Comparison of ENCODE assay signal across 9 cellular contexts in the genomic region with DNA sequence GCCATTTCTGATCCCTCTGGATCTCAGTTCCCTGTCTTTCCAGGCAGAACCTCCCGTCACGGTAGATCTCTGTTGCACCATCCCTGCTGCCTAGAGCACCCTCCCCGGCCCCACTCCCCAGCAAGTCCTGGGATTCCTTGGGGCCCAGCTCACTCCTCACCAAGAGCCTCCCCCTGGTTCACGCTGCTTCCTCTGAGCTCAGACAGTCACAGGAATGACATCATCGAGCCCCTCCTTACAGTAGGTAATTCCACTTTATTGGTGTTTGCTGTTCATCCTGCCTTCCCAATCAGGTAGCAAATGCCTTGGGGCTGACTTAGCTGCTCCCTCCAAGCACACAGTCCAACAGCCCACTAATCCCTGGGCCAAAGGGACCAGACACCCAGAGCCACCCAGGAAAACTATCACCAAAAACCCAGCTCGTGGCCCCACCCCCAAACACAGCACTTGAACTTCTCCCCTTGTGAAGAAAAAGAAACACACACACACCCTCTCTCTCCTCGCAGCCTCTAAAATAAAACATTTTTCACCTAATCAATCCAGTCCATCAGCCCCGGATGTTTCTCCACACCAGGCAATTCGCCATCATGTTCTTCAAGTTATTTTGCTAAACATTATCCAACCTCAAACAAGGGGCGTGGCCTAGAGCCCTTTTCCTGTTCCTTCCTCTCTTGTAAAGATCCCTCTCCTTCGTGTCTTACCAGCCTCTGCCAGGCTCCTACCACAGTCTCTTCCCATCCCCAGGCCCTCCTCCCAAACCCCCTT. TPM values are rescaled to one million over a fixed set of nuclear protein-coding genes. Genes with fewer than 3 reads are reported as not detected.
DNase-seq lines count a peak whose midpoint lies in the region; ATAC-seq and TF ChIP-seq lines count a peak whose summit lies in the region.
"Had no signal": no experiment of that assay in that cellular context is flagged by ENCODE, and none has a peak within 500 bp of the region (broad histone marks: within the 10 kb centered on the region; RNA-seq: fewer than 3 reads in every experiment).

No MANE protein-coding gene starts in this region.

- peaks cover 14% of the 10 kb centered on the region for H3K4me1 ChIP-seq in PC-9 (replicated peaks; ENCODE audit: insufficient read depth)
- peaks cover 64 to 78% (median 77%) of the 10 kb centered on the region in 4 donors for H3K4me1 ChIP-seq in esophagus muscularis mucosa
- H3K4me1 ChIP-seq in psoas muscle: peaks cover 63% of the 10 kb centered on the region

- no peak overlapping the region; the same call in 1 of the 2 replicates for H3K4me3 ChIP-seq in PC-9
- H3K4me3 ChIP-seq in esophagus muscularis mucosa: peak overlapping the region; percentile 70 to 99 (median 94)
- peak overlapping the region; percentile 95 for H3K4me3 ChIP-seq in psoas muscle

- H3K27ac ChIP-seq in PC-9 (no peak overlapping the region), esophagus muscularis mucosa (replicated peaks in 1 of 4) (peak overlapping the region; percentile 94 to 99 (median 98)), psoas muscle (peak overlapping the region; percentile 99)

- POLR2A ChIA-PET in PC-9 (lab: Charles Lee; ENCODE audit: unreplicated experiment): interaction anchor here (0.8 kb wide), 1 partner anchor 376 kb away, joined by 5 read pairs; no protein-coding TSS in a partner anchor

- intact Hi-C loops in PC-9 (cut with micrococcal nuclease; ENCODE audit: unreplicated experiment) (loop anchor here (10.0 kb wide), 1 partner anchor 358 kb away; no protein-coding TSS in a partner anchor), esophagus muscularis mucosa (cut with DNase I) (no loop called here), psoas muscle (cut with DNase I) (loop anchor here (5.0 to 10.0 kb wide), 3 partner anchors 90 to 192 kb away; no protein-coding TSS in a partner anchor)

- DNase-seq in DMS53 (lab: John Stamatoyannopoulos, UW) (peak; percentile 70), PC-9 (no peak), esophagus muscularis mucosa (ENCODE audit: extremely low spot score) (no peak), psoas muscle (peak in 1 of 2 donors; percentile 21), NCI-H1092 treated with DMSO at 0.1 percent for 48 hours (lab: John Stamatoyannopoulos, UW) (no peak), NCI-H128 (lab: John Stamatoyannopoulos, UW; ENCODE audit: unreplicated experiment) (no peak)

- no peak for TF ChIP-seq EP300 in esophagus muscularis mucosa (IDR thresholded peaks at IDR 0.05)

- H3K27me3 ChIP-seq in PC-9 (ENCODE audit: insufficient read depth, low read depth) (no peaks in the 10 kb centered on the region), esophagus muscularis mucosa (no peaks in the 10 kb centered on the region), psoas muscle (ENCODE audit: insufficient read depth in 3 of 3, low read length in 2 of 3) (no peaks in the 10 kb centered on the region)

- peaks cover 10% of the 10 kb centered on the region for H4K20me1 ChIP-seq in PC-9 (ENCODE audit: insufficient read depth)

- WGBS in esophagus muscularis mucosa: 57% methylated on average over 11 of the region's 11 CpGs
- 43 to 61% (median 50%) methylated on average over 11 of the region's 11 CpGs for WGBS in psoas muscle, 3 donors

- ATAC-seq in psoas muscle (no peak), HG02970 (IDR thresholded peaks at IDR 0.05; ENCODE audit: low FRiP score, unreplicated experiment) (no peak), GM21360 (IDR thresholded peaks at IDR 0.05; ENCODE audit: unreplicated experiment) (no peak)

- no peaks in the 10 kb centered on the region for H3K9me2 ChIP-seq in PC-9 (ENCODE audit: insufficient read depth)

- no peaks in the 10 kb centered on the region for H3F3A ChIP-seq in PC-9 (ENCODE audit: insufficient read depth, low read depth)

- CTCF ChIA-PET in PC-9 (lab: Charles Lee): interaction anchor here (0.6 kb wide), 1 partner anchor 216 kb away, joined by 3 read pairs; no protein-coding TSS in a partner anchor

- no peak for TF ChIP-seq POLR2A in esophagus muscularis mucosa (IDR thresholded peaks at IDR 0.05; ENCODE audit: low read depth)

- no peaks in the 10 kb centered on the region for H3K36me3 ChIP-seq in PC-9 (ENCODE audit: low read depth)
- H3K36me3 ChIP-seq in esophagus muscularis mucosa: peaks cover 0 to 8% (median 0%) of the 10 kb centered on the region in 4 donors
- no peaks in the 10 kb centered on the region for H3K36me3 ChIP-seq in psoas muscle (ENCODE audit: insufficient read depth in 1 of 2, low read depth in 1 of 2)

- TF ChIP-seq CTCF in PC-9 (conservative IDR thresholded peaks at IDR 0.05) (no peak), esophagus muscularis mucosa (IDR thresholded peaks at IDR 0.05) (no peak), psoas muscle (IDR thresholded peaks at IDR 0.05) (no peak)

- BruUV-seq in PC-9 (replicated peaks; lab: Mats Ljungman, UMichigan): no TSS peak

- peak overlapping the region; percentile 99; the same call in 1 of the 2 replicates for H3K4me2 ChIP-seq in PC-9

- H3K9me3 ChIP-seq in PC-9 (ENCODE audit: insufficient read depth, low read depth) (no peaks in the 10 kb centered on the region), esophagus muscularis mucosa (no peaks in the 10 kb centered on the region), psoas muscle (no peaks in the 10 kb centered on the region)

- H3K79me2 ChIP-seq in PC-9 (ENCODE audit: low read depth): peaks cover 63% of the 10 kb centered on the region

- H2AFZ ChIP-seq in PC-9: no peak overlapping the region

RNA-seq across cellular contexts. Expression of a gene that starts 2.5 kb away (rescaled TPM):
- 78.3 and 80.4 TPM in 2 replicates for total RNA-seq in PC-9 (2021)
- 100 to 1,000 TPM; 109 to 164 (median 148) TPM for total RNA-seq in esophagus muscularis mucosa
- 100 to 1,000 TPM; 124 to 182 (median 159) TPM for total RNA-seq in psoas muscle
- polyA plus RNA-seq in psoas muscle: 100 to 1,000 TPM; 103 to 123 (median 109) TPM

RNA-seq across cellular contexts. Expression of a gene that starts 28.3 kb away (rescaled TPM):
- total RNA-seq in PC-9 (2021): 20.8 and 24.2 TPM in 2 replicates
- total RNA-seq in esophagus muscularis mucosa: 1 to 10 TPM; 2.3 to 9.4 (median 5.2) TPM
- 10 to 100 TPM in 1 of 4 donors, 1 to 10 TPM in 3; 5.9 to 11.2 (median 8.1) TPM for total RNA-seq in psoas muscle
- polyA plus RNA-seq in psoas muscle: 10 to 100 TPM in 1 of 3 donors, 1 to 10 TPM in 2; 3.8 to 21.5 (median 9.7) TPM

RNA-seq across cellular contexts. Expression of a gene that starts 40.7 kb away (rescaled TPM):
- not detected in 2 replicates for total RNA-seq in PC-9 (2021)
- 10 to 100 TPM in 2 of 4 donors, 1 to 10 TPM in 2; 6.2 to 18.7 (median 10.4) TPM for total RNA-seq in esophagus muscularis mucosa
- total RNA-seq in psoas muscle: under 1 TPM; 0.13 to 0.54 (median 0.25) TPM
- under 1 TPM in 2 of 3 donors, not detected in 1; 0.12 to 0.18 TPM for polyA plus RNA-seq in psoas muscle
- total RNA-seq: lung microvascular endothelial cell had no signal
